Comparison of ENCODE assay signal across 8 cellular contexts in the genomic region with DNA sequence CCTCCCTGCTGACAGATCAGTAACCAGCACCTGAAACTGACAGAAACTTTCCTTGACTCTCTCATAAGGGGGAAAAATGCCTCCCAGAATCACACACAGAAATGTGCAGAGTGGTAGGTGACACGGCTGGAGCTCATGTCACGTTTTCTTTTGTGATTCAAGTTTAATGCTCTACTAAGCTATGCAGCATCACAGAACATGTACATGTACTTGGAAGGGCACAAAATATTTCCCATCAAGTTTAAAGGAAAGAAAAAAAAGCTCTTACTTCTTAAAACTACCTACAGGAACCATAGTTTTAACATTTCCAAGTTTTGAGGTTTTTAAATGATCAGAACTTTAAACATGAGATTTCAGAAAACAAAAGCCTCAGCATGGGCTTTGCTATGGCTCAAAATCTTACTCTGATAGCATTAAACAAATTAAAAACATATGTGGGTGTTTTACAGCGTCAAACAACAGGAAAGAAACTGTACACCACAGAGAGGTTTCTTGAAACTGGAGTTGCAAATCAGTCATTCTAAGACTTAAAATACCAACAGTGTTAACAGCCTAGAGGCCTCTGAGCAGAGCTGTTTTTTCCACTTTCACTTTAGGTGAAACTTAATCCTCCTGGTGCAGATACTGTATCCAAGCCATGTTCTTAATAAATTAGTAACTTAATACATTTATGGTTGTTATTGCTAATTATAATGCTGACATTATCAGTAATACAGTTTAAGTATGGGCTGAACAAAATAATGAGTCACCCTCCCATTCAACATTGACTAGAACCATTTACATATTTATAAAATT. TPM values are rescaled to one million over a fixed set of nuclear protein-coding genes. Genes with fewer than 3 reads are reported as not detected.
A peak's percentile ranks its signal among the peaks of the same experiment; 100 is the strongest.
DNase-seq lines count a peak whose midpoint lies in the region; ATAC-seq, FAIRE-seq and TF ChIP-seq lines count a peak whose summit lies in the region.

No MANE protein-coding gene starts in this region.

- peak overlapping the region; percentile 92 for H3K4me2 ChIP-seq in keratinocyte (ENCODE audit: control insufficient read depth, extremely low read depth, insufficient read depth, low read depth, low read length)

- peaks cover 65% of the 10 kb centered on the region for H3K4me1 ChIP-seq in keratinocyte (ENCODE audit: control insufficient read depth, extremely low read depth, insufficient read depth, low read length)

- peak overlapping the region; percentile 98 to 100 (median 100) for H3K27ac Mint-ChIP-seq in CD14-positive monocyte
- H3K27ac Mint-ChIP-seq in activated T-helper 1 cell treated with anti-CD3 and anti-CD28 coated beads, Interleukin-12 subunit alpha, Interleukin-12 subunit beta, Interleukin-2, Interleukin-4 antibody, amounts not matched to agents 30 ng/mL and 10 ng/mL and 1 ng/mL, durations not matched to agents 14 hours and 24 hours and 36 hours: peak overlapping the region; percentile 95
- peak overlapping the region; percentile 99 for H3K27ac Mint-ChIP-seq in type B pancreatic cell

- H2AFZ ChIP-seq in keratinocyte (ENCODE audit: control insufficient read depth, low read length): no peak overlapping the region

- H3K4me3 Mint-ChIP-seq in CD14-positive monocyte (peak overlapping the region; percentile 77 to 82), type B pancreatic cell (peak overlapping the region; percentile 77)
- H3K4me3 Mint-ChIP-seq in activated T-helper 1 cell treated with anti-CD3 and anti-CD28 coated beads, Interleukin-12 subunit alpha, Interleukin-12 subunit beta, Interleukin-2, Interleukin-4 antibody, amounts not matched to agents 30 ng/mL and 10 ng/mL and 1 ng/mL, durations not matched to agents 14 hours and 24 hours and 36 hours: peak overlapping the region; percentile 83

- TF ChIP-seq POLR2A in GM19193 (IDR thresholded peaks at IDR 0.05; ENCODE audit: extremely low read depth, insufficient read depth, insufficient read length): peak; percentile 34

- DNase-seq in CD14-positive monocyte (ENCODE audit: low spot score) (no peak), keratinocyte (ENCODE audit: low read depth, low spot score) (no peak), type B pancreatic cell (ENCODE audit: extremely low spot score, unreplicated experiment) (no peak), NCI-H446 (lab: John Stamatoyannopoulos, UW) (no peak), NCI-H128 (lab: John Stamatoyannopoulos, UW; ENCODE audit: unreplicated experiment) (no peak)
- no peak for DNase-seq in activated T-helper 1 cell treated with anti-CD3 and anti-CD28 coated beads, Interleukin-12 subunit alpha, Interleukin-12 subunit beta, Interleukin-2, Interleukin-4 antibody, amounts not matched to agents 30 ng/mL and 10 ng/mL and 1 ng/mL, durations not matched to agents 14 hours and 24 hours and 36 hours (ENCODE audit: low spot score)

- intact Hi-C loops in CD14-positive monocyte (cut with micrococcal nuclease): loop anchor here (5.0 to 10.0 kb wide), 2 partner anchors 35 to 98 kb away; no protein-coding TSS in a partner anchor
- intact Hi-C loops in activated T-helper 1 cell treated with anti-CD3 and anti-CD28 coated beads, Interleukin-12 subunit alpha, Interleukin-12 subunit beta, Interleukin-2, Interleukin-4 antibody, amounts not matched to agents 30 ng/mL and 10 ng/mL and 1 ng/mL, durations not matched to agents 14 hours and 24 hours and 36 hours (cut with micrococcal nuclease): loop anchor here (1.0 to 10.0 kb wide), 13 partner anchors 24 to 727 kb away; a partner anchor contains a TSS

- peak; percentile 87 for ATAC-seq in HG03175 (IDR thresholded peaks at IDR 0.05; ENCODE audit: unreplicated experiment)

- H3K9ac ChIP-seq in keratinocyte (ENCODE audit: control insufficient read depth, extremely low read depth, insufficient read depth, low read length): peak overlapping the region; percentile 93

- no peak for TF ChIP-seq CTCF in CD14-positive monocyte (IDR thresholded peaks at IDR 0.05)
- no peak for TF ChIP-seq CTCF in keratinocyte (optimal IDR thresholded peaks at IDR 0.05 in 1 of 3, IDR thresholded peaks at IDR 0.05 in 1 of 3, conservative IDR thresholded peaks at IDR 0.05 in 1 of 3; ENCODE audit: extremely low read depth in 1 of 3, insufficient read depth in 2 of 3, low read length in 3 of 3)
- no peak for TF ChIP-seq CTCF in type B pancreatic cell (conservative IDR thresholded peaks at IDR 0.05)

- dilution Hi-C loops in keratinocyte (cut with MboI; ENCODE audit: extremely low pct_ligation_motif_present, low sequenced_read_pairs): no loop called here

- H3K27me3 ChIP-seq in keratinocyte (ENCODE audit: control insufficient read depth, extremely low read depth, insufficient read depth, low read length): no peaks in the 10 kb centered on the region

- peaks cover 68 to 74% of the 10 kb centered on the region in 2 donors for H3K36me3 Mint-ChIP-seq in CD14-positive monocyte
- H3K36me3 Mint-ChIP-seq in activated T-helper 1 cell treated with anti-CD3 and anti-CD28 coated beads, Interleukin-12 subunit alpha, Interleukin-12 subunit beta, Interleukin-2, Interleukin-4 antibody, amounts not matched to agents 30 ng/mL and 10 ng/mL and 1 ng/mL, durations not matched to agents 14 hours and 24 hours and 36 hours (ENCODE audit: low read depth): peaks cover 47% of the 10 kb centered on the region
- H3K36me3 Mint-ChIP-seq in type B pancreatic cell: peaks cover 11% of the 10 kb centered on the region

- H3K9me3 ChIP-seq in keratinocyte (ENCODE audit: control insufficient read depth, low read depth, low read length): no peaks in the 10 kb centered on the region

- H3K4me3 ChIP-seq in keratinocyte (ENCODE audit: control insufficient read depth in 2 of 3, extremely low read depth in 1 of 3, insufficient read depth in 2 of 3, low read depth in 1 of 3, low read length in 3 of 3): peak overlapping the region in 2 of 3 experiments; percentile 21 to 29

- peaks cover 7 to 22% of the 10 kb centered on the region in 2 experiments for H3K36me3 ChIP-seq in keratinocyte (ENCODE audit: control insufficient read depth in 2 of 2, extremely low read depth in 1 of 2, insufficient read depth in 2 of 2, low read length in 2 of 2)

- H3K9me1 ChIP-seq in keratinocyte (ENCODE audit: control insufficient read depth, extremely low read depth, insufficient read depth, low read length): no peaks in the 10 kb centered on the region

- H3K9me3 Mint-ChIP-seq in CD14-positive monocyte (no peaks in the 10 kb centered on the region), type B pancreatic cell (no peaks in the 10 kb centered on the region)
- no peaks in the 10 kb centered on the region for H3K9me3 Mint-ChIP-seq in activated T-helper 1 cell treated with anti-CD3 and anti-CD28 coated beads, Interleukin-12 subunit alpha, Interleukin-12 subunit beta, Interleukin-2, Interleukin-4 antibody, amounts not matched to agents 30 ng/mL and 10 ng/mL and 1 ng/mL, durations not matched to agents 14 hours and 24 hours and 36 hours

- no peak for FAIRE-seq in keratinocyte (lab: Jason Lieb, UNC)

- peaks cover 95% of the 10 kb centered on the region for H3K4me1 Mint-ChIP-seq in CD14-positive monocyte
- H3K4me1 Mint-ChIP-seq in activated T-helper 1 cell treated with anti-CD3 and anti-CD28 coated beads, Interleukin-12 subunit alpha, Interleukin-12 subunit beta, Interleukin-2, Interleukin-4 antibody, amounts not matched to agents 30 ng/mL and 10 ng/mL and 1 ng/mL, durations not matched to agents 14 hours and 24 hours and 36 hours (ENCODE audit: low read depth): peaks cover 96% of the 10 kb centered on the region
- peaks cover 75% of the 10 kb centered on the region for H3K4me1 Mint-ChIP-seq in type B pancreatic cell (ENCODE audit: unreplicated experiment)

- peak overlapping the region; percentile 100 for H3K27ac ChIP-seq in keratinocyte (ENCODE audit: control insufficient read depth, insufficient read depth, low read length)

- peaks cover 37% of the 10 kb centered on the region for H3K79me2 ChIP-seq in keratinocyte (ENCODE audit: control insufficient read depth, insufficient read depth, low read length)

- H4K20me1 ChIP-seq in keratinocyte (ENCODE audit: control insufficient read depth, extremely low read depth, insufficient read depth, low read length): no peaks in the 10 kb centered on the region

- H3K27me3 Mint-ChIP-seq in CD14-positive monocyte (ENCODE audit: low read depth in 3 of 3) (peaks cover 0 to 7% (median 0%) of the 10 kb centered on the region in 3 donors), type B pancreatic cell (no peaks in the 10 kb centered on the region)
- H3K27me3 Mint-ChIP-seq in activated T-helper 1 cell treated with anti-CD3 and anti-CD28 coated beads, Interleukin-12 subunit alpha, Interleukin-12 subunit beta, Interleukin-2, Interleukin-4 antibody, amounts not matched to agents 30 ng/mL and 10 ng/mL and 1 ng/mL, durations not matched to agents 14 hours and 24 hours and 36 hours (ENCODE audit: insufficient read depth): no peaks in the 10 kb centered on the region

RNA-seq across cellular contexts. Expression of a gene that starts 30.1 kb away (rescaled TPM):
- polyA plus RNA-seq in CD14-positive monocyte (10 to 100 TPM; 50.4 to 81.0 TPM), keratinocyte (30.7 to 38.7 TPM (median 35.6 TPM) in 3 replicates)
- total RNA-seq in activated T-helper 1 cell treated with anti-CD3 and anti-CD28 coated beads, Interleukin-12 subunit alpha, Interleukin-12 subunit beta, Interleukin-2, Interleukin-4 antibody, amounts not matched to agents 30 ng/mL and 10 ng/mL and 1 ng/mL, durations not matched to agents 14 hours and 24 hours and 36 hours: 57.3 and 63.6 TPM in 2 replicates
- 38.5 TPM for polyA plus RNA-seq in keratinocyte (2011; ENCODE audit: low read depth)
- 30.1 and 40.6 TPM in 2 replicates for polyA plus RNA-seq in keratinocyte (2011; cell fraction: cytosol; rRNA removed)
- polyA plus RNA-seq in keratinocyte (2011; cell fraction: nucleus; rRNA removed): 39.0 and 41.5 TPM in 2 replicates
- 25.6 and 33.7 TPM in 2 replicates for polyA plus RNA-seq in keratinocyte (2012; ENCODE audit: low replicate concordance)
- 49.5 to 66.1 TPM (median 52.8 TPM) in 3 replicates for polyA minus RNA-seq in keratinocyte
- 49.3 TPM for polyA minus RNA-seq in keratinocyte (2011; cell fraction: cytosol; rRNA and poly(A)+ RNA removed)
- polyA minus RNA-seq in keratinocyte (2011; cell fraction: nucleus; rRNA and poly(A)+ RNA removed): 33.8 and 64.1 TPM in 2 replicates
- total RNA-seq in type B pancreatic cell (ENCODE audit: low replicate concordance): 14.5 and 34.0 TPM in 2 replicates
